ENCODE assay signal across 8 cellular contexts in genomic region chr2:70919672-70920366, GRCh38. TPM values are rescaled to one million over a fixed set of nuclear protein-coding genes. Genes with fewer than 3 reads are reported as not detected.
DNase-seq lines count a peak whose midpoint lies in the region; ATAC-seq and TF ChIP-seq lines count a peak whose summit lies in the region.

No MANE protein-coding gene starts in this region.

- ATAC-seq in HG02852 (IDR thresholded peaks at IDR 0.05; ENCODE audit: unreplicated experiment) (peak; percentile 56), GM21360 (IDR thresholded peaks at IDR 0.05; ENCODE audit: unreplicated experiment) (no peak)

- no peak overlapping the region for H3K4me3 ChIP-seq in endodermal cell (ENCODE audit: low read length)

- H3K36me3 ChIP-seq in endodermal cell (ENCODE audit: control insufficient read depth, insufficient read depth, low read length), result no peaks in the 10 kb centered on the region

- no peak overlapping the region for H3K4me3 Mint-ChIP-seq in endodermal cell

- no peak overlapping the region for H3K9ac ChIP-seq in endodermal cell (ENCODE audit: extremely low read depth, low read length, poor library complexity, severe bottlenecking)

- H3K27me3 ChIP-seq in endodermal cell (ENCODE audit: control insufficient read depth, insufficient read depth, low read length, poor library complexity, severe bottlenecking), result peaks cover 31% of the 10 kb centered on the region

- peaks cover 15% of the 10 kb centered on the region for H3K4me1 Mint-ChIP-seq in endodermal cell

- peak; percentile 77 for DNase-seq in DMS53 treated with DMSO at 0.1 percent for 48 hours (lab: John Stamatoyannopoulos, UW; ENCODE audit: unreplicated experiment)
- DNase-seq in NOMO-1 treated with dmso at 0.1 percent for 144 hours (lab: John Stamatoyannopoulos, UW; ENCODE audit: unreplicated experiment), result peak; percentile 49
- peak; percentile 32 to 50 for DNase-seq in activated CD8-positive, alpha-beta memory T cell treated with anti-CD3 and anti-CD28 coated beads for 4 hours (ENCODE audit: low read depth in 2 of 2)
- peak; percentile 98 for DNase-seq in endodermal cell
- DNase-seq in middle frontal gyrus (ENCODE audit: extremely low spot score, low spot score), result peak; percentile 16
- peak; percentile 35 to 54 for DNase-seq in stimulated activated CD8-positive, alpha-beta memory T cell treated with anti-CD3 and anti-CD28 coated beads, Interleukin-4, amount 100 ng/mL, for 4 hours (ENCODE audit: low read depth in 2 of 2, low spot score in 1 of 2)

- H3K36me3 Mint-ChIP-seq in endodermal cell (ENCODE audit: low read depth), result no peaks in the 10 kb centered on the region

- H3K4me1 ChIP-seq in endodermal cell (ENCODE audit: control insufficient read depth, insufficient read depth, low read length), result no peaks in the 10 kb centered on the region

- 32 to 38% methylated on average over 9 to 16 of the region's 16 CpGs for WGBS in endodermal cell (ENCODE audit: insufficient coverage in 1 of 2, insufficient read length in 1 of 2), 2 experiments

- peaks cover 46% of the 10 kb centered on the region for H3K27me3 Mint-ChIP-seq in endodermal cell (ENCODE audit: insufficient read depth)

- H3K27ac ChIP-seq in endodermal cell (ENCODE audit: low read depth, low read length), result no peak overlapping the region

- H3K27ac Mint-ChIP-seq in endodermal cell, result no peak overlapping the region

- TF ChIP-seq CTCF in endodermal cell (conservative IDR thresholded peaks at IDR 0.05), result peak; percentile 95

- no peaks in the 10 kb centered on the region for H3K9me3 ChIP-seq in endodermal cell (ENCODE audit: control insufficient read depth, low read length)

- no peaks in the 10 kb centered on the region for H3K9me3 Mint-ChIP-seq in endodermal cell

RNA-seq across cellular contexts. Expression of gene ATP6V1B1, which starts 15.9 kb away (rescaled TPM):
- total RNA-seq in endodermal cell, result not detected
- polyA plus RNA-seq in endodermal cell (2013, experiment 1 of 2), result 1.1 TPM
- polyA plus RNA-seq in endodermal cell (2013, experiment 2 of 2), result 0.79 TPM

RNA-seq across cellular contexts. Expression of gene VAX2, which starts 19.4 kb away (rescaled TPM):
- total RNA-seq in endodermal cell, result under 1 TPM; 0.24 to 0.40 TPM
- 0.68 TPM for polyA plus RNA-seq in endodermal cell (2013, experiment 1 of 2)
- 0.58 TPM for polyA plus RNA-seq in endodermal cell (2013, experiment 2 of 2)

RNA-seq across cellular contexts. Expression of gene ANKRD53, which starts 58.6 kb away (rescaled TPM):
- total RNA-seq in endodermal cell, result under 1 TPM; 0.24 to 0.97 TPM
- 1.1 TPM for polyA plus RNA-seq in endodermal cell (2013, experiment 1 of 2)
- 0.62 TPM for polyA plus RNA-seq in endodermal cell (2013, experiment 2 of 2)

Comparison
In these comparisons a context has a peak if more than half of its experiments do, and no peak if none do; other contexts are left out.
1. DNase-seq: peak in every context shown above with its lines; median percentile 98 in endodermal cell; 77 in DMS53 treated with DMSO at 0.1 percent for 48 hours; 49 in NOMO-1 treated with dmso at 0.1 percent for 144 hours; 44 in stimulated activated CD8-positive, alpha-beta memory T cell treated with anti-CD3 and anti-CD28 coated beads, Interleukin-4, amount 100 ng/mL, for 4 hours; 41 in activated CD8-positive, alpha-beta memory T cell treated with anti-CD3 and anti-CD28 coated beads for 4 hours; 16 in middle frontal gyrus.